ENCODE assay signal across 23 cellular contexts in the genomic region with DNA sequence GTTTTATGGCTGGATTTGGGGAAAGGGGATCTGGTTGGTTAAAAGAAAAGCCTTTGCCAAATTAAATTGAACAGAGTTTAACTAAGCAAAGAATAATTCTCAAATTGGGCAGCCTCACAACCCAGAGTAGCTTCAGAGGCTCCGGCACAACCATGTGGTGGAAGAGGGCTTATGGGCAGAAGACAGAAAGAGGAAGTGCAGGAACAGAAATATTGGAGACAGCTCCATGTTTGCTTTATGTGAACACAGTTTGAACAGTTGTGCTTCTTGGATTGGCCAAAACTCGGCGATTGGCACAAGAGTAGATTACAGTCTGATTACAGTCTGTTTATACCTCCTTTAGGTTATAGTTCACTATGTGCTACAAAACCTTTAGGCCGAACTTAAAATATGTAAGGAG.
"Had no signal": no experiment of that assay in that cellular context is flagged by ENCODE, and none has a peak within 500 bp of the region (broad histone marks: within the 10 kb centered on the region; RNA-seq: fewer than 3 reads in every experiment).

No MANE protein-coding gene starts in this region.

- H3K4me1 ChIP-seq: prostate gland, right atrium auricular region, tibial artery had no signal

- H3K36me3 ChIP-seq: prostate gland, right atrium auricular region, tibial artery had no signal

- H3K27ac ChIP-seq: coronary artery, prostate gland, right atrium auricular region, testis, tibial artery had no signal

- H3K4me2 ChIP-seq: smooth muscle cell had no signal

- FAIRE-seq: frontal cortex, keratinocyte had no signal

- H3K9me3 ChIP-seq: prostate gland, right atrium auricular region, testis, tibial artery had no signal

- ATAC-seq: left lobe of liver; mucosa of descending colon; natural killer cell treated with Interleukin-12 subunit alpha and Interleukin-12 subunit beta and Interleukin-15 and Interleukin-18, amount 100 ng/mL, for 72 hours; sciatic nerve; stimulated activated memory B cell treated with anti-CD40 and anti-IgM and Interleukin-4, amounts not matched to agents 10 μg/mL and 1 μg/mL and 100 μg/mL, for 72 hours; stimulated activated naive CD8-positive, alpha-beta T cell treated with anti-CD3 and anti-CD28 coated beads, Interleukin-15, Interleukin-2, amounts not matched to agents 100 U/mL and 50 U/mL, for 24 hours had no signal

- H3K27me3 ChIP-seq: right atrium auricular region, testis, tibial artery had no signal

- H3K4me3 ChIP-seq: coronary artery, mucosa of descending colon, prostate gland, right atrium auricular region, smooth muscle cell, testis, tibial artery had no signal

- DNase-seq: effector CD4-positive, alpha-beta T cell; head of caudate nucleus; mesenchymal stem cell; mucosa of descending colon; naive B cell; nucleus accumbens; stimulated activated CD4-positive, alpha-beta T cell treated with anti-CD3 and anti-CD28 coated beads, Interleukin-12 subunit alpha, Interleukin-12 subunit beta, amount 100 ng/mL, for 4 hours; stimulated activated CD4-positive, alpha-beta T cell treated with anti-CD3 and anti-CD28 coated beads, Interleukin-2, amount 100 ng/mL, for 24 hours; stimulated activated CD4-positive, alpha-beta T cell treated with anti-CD3 and anti-CD28 coated beads, Interleukin-4, amount 100 ng/mL, for 4 hours; stimulated activated naive CD8-positive, alpha-beta T cell treated with anti-CD3 and anti-CD28 coated beads, Interleukin-15, Interleukin-2, amounts not matched to agents 100 U/mL and 50 U/mL, for 24 hours; substantia nigra; testis; tibial artery had no signal
